Comparison of ENCODE assay signal across 20 cellular contexts in genomic region chr10:120961720-120962259, GRCh38.
"Had no signal": no experiment of that assay in that cellular context is flagged by ENCODE, and none has a peak within 500 bp of the region (broad histone marks: within the 10 kb centered on the region; RNA-seq: fewer than 3 reads in every experiment).

No MANE protein-coding gene starts in this region.

- ATAC-seq: activated T-cell treated with anti-CD3 and anti-CD28 coated beads, Interleukin-2, amount 50 U/mL, for 72 hours; body of pancreas; left colon; naive thymus-derived CD4-positive, alpha-beta T cell; pancreas had no signal

- H3K36me3 Mint-ChIP-seq: activated naive CD8-positive, alpha-beta T cell; naive thymus-derived CD4-positive, alpha-beta T cell had no signal

- H3K4me1 Mint-ChIP-seq: naive thymus-derived CD4-positive, alpha-beta T cell had no signal

- H3K36me3 ChIP-seq: pancreas, prostate gland, thyroid gland had no signal

- H3K9me3 ChIP-seq: body of pancreas, pancreas, prostate gland, thyroid gland had no signal

- H3K4me1 ChIP-seq: body of pancreas, pancreas, prostate gland, thyroid gland had no signal

- H3K4me3 ChIP-seq: body of pancreas, hepatocyte, pancreas, prostate gland, thyroid gland had no signal

- H3K4me3 Mint-ChIP-seq: activated naive CD8-positive, alpha-beta T cell; activated T-cell treated with anti-CD3 and anti-CD28 coated beads, Interleukin-2, amount 50 U/mL, for 72 hours; naive thymus-derived CD4-positive, alpha-beta T cell; neural crest cell; stimulated activated naive CD8-positive, alpha-beta T cell treated with anti-CD3 and anti-CD28 coated beads, Interleukin-15, Interleukin-2, amounts not matched to agents 100 ng/mL and 50 ng/mL, for 24 hours had no signal

- H3K27ac ChIP-seq: body of pancreas, pancreas, prostate gland, thyroid gland had no signal

- H3K27me3 ChIP-seq: body of pancreas, hepatocyte, pancreas, thyroid gland had no signal

- DNase-seq: activated CD4-positive, alpha-beta T cell treated with anti-CD3 and anti-CD28 coated beads for 4 hours; activated CD4-positive, alpha-beta T cell treated with anti-CD3 and anti-CD28 coated beads, Interleukin-2, amount 50 U/mL, for 4 hours; activated naive CD4-positive, alpha-beta T cell; activated T-cell treated with anti-CD3 and anti-CD28 coated beads for 4 hours; activated T-cell treated with anti-CD3 and anti-CD28 coated beads, Interleukin-2, amount 50 U/mL, for 72 hours; aorta; body of pancreas; effector memory CD4-positive, alpha-beta T cell; kidney; left colon; naive thymus-derived CD4-positive, alpha-beta T cell; pancreas; retina; stimulated activated CD4-positive, alpha-beta T cell treated with anti-CD3 and anti-CD28 coated beads, Interleukin-4, amount 100 ng/mL, for 1 hour; thyroid gland had no signal

- H3K9me3 Mint-ChIP-seq: activated T-cell treated with anti-CD3 and anti-CD28 coated beads, Interleukin-2, amount 50 U/mL, for 72 hours; neural crest cell; stimulated activated naive CD8-positive, alpha-beta T cell treated with anti-CD3 and anti-CD28 coated beads, Interleukin-15, Interleukin-2, amounts not matched to agents 100 ng/mL and 50 ng/mL, for 24 hours had no signal

- H3K27ac Mint-ChIP-seq: activated naive CD8-positive, alpha-beta T cell; activated T-cell treated with anti-CD3 and anti-CD28 coated beads, Interleukin-2, amount 50 U/mL, for 72 hours; naive thymus-derived CD4-positive, alpha-beta T cell; stimulated activated naive CD8-positive, alpha-beta T cell treated with anti-CD3 and anti-CD28 coated beads, Interleukin-15, Interleukin-2, amounts not matched to agents 100 ng/mL and 50 ng/mL, for 24 hours had no signal
